In the genomic region with DNA sequence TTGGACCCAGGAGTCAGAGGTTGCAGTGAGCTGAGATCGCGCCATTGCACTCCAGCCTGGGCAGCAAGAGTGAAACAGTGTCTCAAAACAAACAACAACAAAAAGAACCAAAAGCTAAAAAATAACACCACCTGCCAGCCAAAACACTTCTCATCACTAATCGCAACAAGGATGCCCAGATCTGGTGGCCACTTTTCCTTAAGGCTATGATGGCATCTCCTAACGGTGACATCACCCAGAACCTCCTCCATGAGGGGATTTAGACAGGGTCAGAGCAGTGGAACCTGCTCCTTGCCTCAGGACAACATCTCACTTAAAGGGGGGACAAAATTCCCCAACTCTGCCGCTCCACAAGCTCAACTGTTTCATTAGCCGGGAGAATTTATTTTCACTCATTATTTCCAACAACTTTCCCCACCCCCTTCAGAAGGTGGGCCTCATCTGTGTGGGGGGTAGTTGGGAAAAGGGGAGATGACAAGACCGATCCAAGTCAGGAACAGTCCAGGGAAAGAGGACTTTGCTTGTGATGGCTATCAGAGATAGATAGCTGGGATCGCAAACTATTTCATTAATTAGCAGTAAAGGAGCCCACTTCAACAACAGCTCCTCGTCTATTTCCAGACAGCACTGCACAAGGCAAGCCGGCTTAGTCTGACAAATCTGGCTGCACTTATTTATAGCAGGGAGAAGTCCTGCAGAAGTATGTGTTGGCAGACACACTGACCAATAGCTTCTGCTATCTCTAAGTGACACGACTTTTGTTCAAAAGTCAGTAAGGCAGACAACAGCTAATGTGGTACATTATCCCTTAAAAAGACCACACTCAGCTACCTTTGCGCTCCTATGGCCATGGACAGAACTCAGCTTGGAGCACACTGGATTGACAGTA, we compare ENCODE assay signal across 8 cellular contexts. TPM values are rescaled to one million over a fixed set of nuclear protein-coding genes. Genes with fewer than 3 reads are reported as not detected.
DNase-seq lines count a peak whose midpoint lies in the region; ATAC-seq and TF ChIP-seq lines count a peak whose summit lies in the region.

No MANE protein-coding gene starts in this region.

- H3K36me3 ChIP-seq in mesodermal cell (ENCODE audit: control insufficient read depth, insufficient read depth, low read length), result peaks cover 67% of the 10 kb centered on the region

- no TSS peak for BruUV-seq in Calu3 (replicated peaks; lab: Mats Ljungman, UMichigan)

- no peaks in the 10 kb centered on the region for H3K27me3 Mint-ChIP-seq in Calu3 (ENCODE audit: unreplicated experiment)

- no peaks in the 10 kb centered on the region for H3K9me3 ChIP-seq in mesodermal cell (ENCODE audit: control insufficient read depth, low read length)

- TF ChIP-seq POLR2A in NB4 (IDR thresholded peaks at IDR 0.05; ENCODE audit: extremely low read depth, insufficient read length) (no peak), GM18505 (IDR thresholded peaks at IDR 0.05; ENCODE audit: borderline replicate concordance, extremely low read depth, insufficient read depth, insufficient read length) (no peak)

- H3K4me1 ChIP-seq in mesodermal cell (ENCODE audit: control insufficient read depth, insufficient read depth, low read length, poor library complexity, severe bottlenecking), result peaks cover 20% of the 10 kb centered on the region

- H3K27ac ChIP-seq in mesodermal cell (ENCODE audit: low read depth, low read length, severe bottlenecking), result no peak overlapping the region

- TF ChIP-seq CTCF in Calu3 (IDR thresholded peaks at IDR 0.05; ENCODE audit: unreplicated experiment), result no peak
- TF ChIP-seq CTCF in NB4 (IDR thresholded peaks at IDR 0.05; ENCODE audit: low read depth, low read length), result no peak

- H3K4me3 ChIP-seq in NB4 (ENCODE audit: low read depth, low read length), result peak overlapping the region; percentile 94
- peak overlapping the region; percentile 80 for H3K4me3 ChIP-seq in mesodermal cell (ENCODE audit: extremely low read depth, insufficient read depth, low read length, poor library complexity, severe bottlenecking)

- H3K36me3 Mint-ChIP-seq in Calu3 (ENCODE audit: insufficient read depth, unreplicated experiment), result peaks cover 64% of the 10 kb centered on the region

- intact Hi-C loops in Calu3 (cut with micrococcal nuclease; ENCODE audit: unreplicated experiment), result no loop called here

- peak overlapping the region; percentile 65 for H3K27ac Mint-ChIP-seq in Calu3 (ENCODE audit: unreplicated experiment)

- peaks cover 36% of the 10 kb centered on the region for H3K4me1 Mint-ChIP-seq in Calu3 (ENCODE audit: low read depth, unreplicated experiment)

- peak overlapping the region; percentile 86 for H3K4me3 Mint-ChIP-seq in Calu3 (ENCODE audit: low read depth, unreplicated experiment)

- no peaks in the 10 kb centered on the region for H3K9me3 Mint-ChIP-seq in Calu3 (ENCODE audit: low read depth, unreplicated experiment)

- WGBS in mesodermal cell (ENCODE audit: insufficient coverage in 2 of 2), 2 experiments, result 78 to 88% methylated on average over 7 to 8 of the region's 12 CpGs

- DNase-seq in Calu3 (no peak), NB4 (ENCODE audit: low read depth) (peak; percentile 43), dermis blood vessel endothelial cell (peak; percentile 23)

- ATAC-seq in HG03342 (IDR thresholded peaks at IDR 0.05; ENCODE audit: unreplicated experiment) (no peak), GM18505 (IDR thresholded peaks at IDR 0.05; ENCODE audit: unreplicated experiment) (no peak), HG03457 (IDR thresholded peaks at IDR 0.05; ENCODE audit: unreplicated experiment) (no peak), GM19463 (IDR thresholded peaks at IDR 0.05; ENCODE audit: unreplicated experiment) (no peak)

- CTCF ChIA-PET in Calu3 (lab: Charles Lee), result no interaction called here

RNA-seq across cellular contexts. Expression of gene PABPC4, which starts 2.6 kb away (rescaled TPM):
- total RNA-seq in Calu3 (2022), result 193 and 213 TPM in 2 replicates
- 152 and 323 TPM in 2 replicates for total RNA-seq in dermis blood vessel endothelial cell
- polyA plus RNA-seq in mesodermal cell (2013, experiment 1 of 2), result 131 TPM
- polyA plus RNA-seq in mesodermal cell (2013, experiment 2 of 2), result 148 TPM
